ENCODE assay signal across 21 cellular contexts in the genomic region with DNA sequence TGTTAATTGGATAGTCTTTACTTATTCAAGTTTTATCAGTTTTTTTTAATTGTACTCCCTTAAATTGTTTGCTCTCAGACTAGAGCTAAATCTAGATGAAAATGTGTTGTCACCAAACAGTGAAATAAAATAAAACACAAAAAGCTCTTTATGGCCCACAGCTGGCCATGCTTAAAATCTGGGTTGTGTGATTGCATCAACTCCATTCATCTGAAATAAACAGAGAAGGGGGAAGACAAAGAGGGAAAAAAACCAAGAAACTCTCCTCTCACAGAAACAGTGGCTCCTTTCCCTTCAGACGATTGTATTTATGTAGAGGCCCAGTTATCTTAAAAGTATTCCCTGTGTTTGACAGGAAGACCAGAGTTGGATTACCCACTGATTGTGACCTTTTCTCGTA.
"Had no signal": no experiment of that assay in that cellular context is flagged by ENCODE, and none has a peak within 500 bp of the region (broad histone marks: within the 10 kb centered on the region; RNA-seq: fewer than 3 reads in every experiment).

No MANE protein-coding gene starts in this region.

- H3K4me2 ChIP-seq: neural progenitor cell had no signal

- ATAC-seq: effector memory CD8-positive, alpha-beta T cell; gastrocnemius medialis; lower lobe of right lung; psoas muscle had no signal

- H3K27ac Mint-ChIP-seq: activated B cell treated with CpG ODN at 0.5 μM for 24 hours; activated CD4-positive, alpha-beta memory T cell treated with anti-CD3 and anti-CD28 coated beads for 36 hours; activated naive CD8-positive, alpha-beta T cell; activated T-helper 1 cell treated with anti-CD3 and anti-CD28 coated beads, Interleukin-12 subunit alpha, Interleukin-12 subunit beta, Interleukin-2, Interleukin-4 antibody, amounts not matched to agents 30 ng/mL and 10 ng/mL and 1 ng/mL, durations not matched to agents 14 hours and 24 hours and 36 hours; effector memory CD8-positive, alpha-beta T cell; mesothelial cell of epicardium; neural progenitor cell had no signal

- H3K27me3 ChIP-seq: gastrocnemius medialis, neural progenitor cell, thyroid gland had no signal

- DNase-seq: activated B cell treated with CpG ODN at 0.5 μM for 24 hours; activated CD4-positive, alpha-beta memory T cell treated with anti-CD3 and anti-CD28 coated beads for 36 hours; activated CD4-positive, alpha-beta T cell treated with anti-CD3 and anti-CD28 coated beads for 4 hours; activated gamma-delta T cell treated with Interleukin-2 at 50 U/mL for 16 hours; activated T-cell treated with anti-CD3 and anti-CD28 coated beads for 4 hours; caudate nucleus; effector memory CD8-positive, alpha-beta T cell; gastrocnemius medialis; lower lobe of right lung; psoas muscle; stimulated activated CD4-positive, alpha-beta T cell treated with anti-CD3 and anti-CD28 coated beads, Interleukin-1b, Interleukin-23, amount 100 ng/mL, for 48 hours; stimulated activated CD8-positive, alpha-beta memory T cell treated with anti-CD3 and anti-CD28 coated beads, Interleukin-4, amount 100 ng/mL, for 48 hours; stimulated activated naive CD4-positive, alpha-beta T cell; T-helper 1 cell; T-helper 9 cell; thyroid gland had no signal

- H3K27me3 Mint-ChIP-seq: activated B cell treated with CpG ODN at 0.5 μM for 24 hours; activated CD4-positive, alpha-beta memory T cell treated with anti-CD3 and anti-CD28 coated beads for 36 hours; activated naive CD8-positive, alpha-beta T cell; effector memory CD8-positive, alpha-beta T cell had no signal

- H3K27ac ChIP-seq: epithelial cell of prostate, lower lobe of right lung, neural progenitor cell, psoas muscle, thyroid gland had no signal

- H3K9ac ChIP-seq: neural progenitor cell had no signal

- H3K4me3 ChIP-seq: gastrocnemius medialis, lower lobe of right lung, neural progenitor cell, psoas muscle, thyroid gland had no signal

- H3K36me3 ChIP-seq: gastrocnemius medialis, lower lobe of right lung, neural progenitor cell, thyroid gland had no signal

- H3K9me3 ChIP-seq: gastrocnemius medialis, lower lobe of right lung, psoas muscle, thyroid gland had no signal

- H3K4me1 Mint-ChIP-seq: mesothelial cell of epicardium had no signal

- H3K4me3 Mint-ChIP-seq: activated B cell treated with CpG ODN at 0.5 μM for 24 hours; activated CD4-positive, alpha-beta memory T cell treated with anti-CD3 and anti-CD28 coated beads for 36 hours; activated naive CD8-positive, alpha-beta T cell; activated T-helper 1 cell treated with anti-CD3 and anti-CD28 coated beads, Interleukin-12 subunit alpha, Interleukin-12 subunit beta, Interleukin-2, Interleukin-4 antibody, amounts not matched to agents 30 ng/mL and 10 ng/mL and 1 ng/mL, durations not matched to agents 14 hours and 24 hours and 36 hours; effector memory CD8-positive, alpha-beta T cell; mesothelial cell of epicardium; neural progenitor cell had no signal

- H3K36me3 Mint-ChIP-seq: activated CD4-positive, alpha-beta memory T cell treated with anti-CD3 and anti-CD28 coated beads for 36 hours; activated naive CD8-positive, alpha-beta T cell; mesothelial cell of epicardium; neural progenitor cell had no signal

- H3K4me1 ChIP-seq: gastrocnemius medialis, psoas muscle, thyroid gland had no signal

- H2AFZ ChIP-seq: neural progenitor cell had no signal

- H3K9me3 Mint-ChIP-seq: activated B cell treated with CpG ODN at 0.5 μM for 24 hours, mesothelial cell of epicardium had no signal
